7 cellular contexts compared by ENCODE assay signal in genomic region chr13:20136781-20137703, GRCh38. TPM values are rescaled to one million over a fixed set of nuclear protein-coding genes. Genes with fewer than 3 reads are reported as not detected.
A peak's percentile ranks its signal among the peaks of the same experiment; 100 is the strongest.
DNase-seq lines count a peak whose midpoint lies in the region; ATAC-seq, FAIRE-seq and TF ChIP-seq lines count a peak whose summit lies in the region.

No MANE protein-coding gene starts in this region.

- no peak overlapping the region for H3K4ac ChIP-seq in H1 (replicated peaks; ENCODE audit: insufficient read length, low read depth, low read length)

- no peak overlapping the region for H4K5ac ChIP-seq in H1 (ENCODE audit: insufficient read length, low read depth, low read length)

- H3K4me3 ChIP-seq in RWPE2 (ENCODE audit: severe bottlenecking) (no peak overlapping the region), H1 (ENCODE audit: extremely low read depth in 1 of 4, insufficient read depth in 2 of 4, low read depth in 3 of 4, low read length in 4 of 4) (peak overlapping the region in 1 of 4 experiments; percentile 44; a peak in 1 of 8 replicates), psoas muscle (peak overlapping the region; percentile 21)

- no peaks in the 10 kb centered on the region for H3K79me2 ChIP-seq in H1 (ENCODE audit: control insufficient read depth in 1 of 2, insufficient read depth in 2 of 2, low read length in 2 of 2)

- H3K14ac ChIP-seq in H1 (ENCODE audit: insufficient read length): no peak overlapping the region

- intact Hi-C loops in psoas muscle (cut with DNase I): no loop called here
- intact Hi-C loops in Right ventricle myocardium superior (cut with DNase I): no loop called here

- POLR2A ChIA-PET in H1 (lab: Charles Lee; ENCODE audit: partially characterized antibody): no interaction called here

- TF ChIP-seq POLR2A in H1 (IDR thresholded peaks at IDR 0.05; ENCODE audit: control extremely low read depth in 1 of 2, low read depth in 2 of 2, low read length in 2 of 2): no peak

- no peak overlapping the region for H4K91ac ChIP-seq in H1 (replicated peaks; ENCODE audit: insufficient read length, low read length)

- peak; percentile 29; the same call in 1 of the 3 replicates for ATAC-seq in RWPE2 (ENCODE audit: low read depth)
- peak in 2 of 4 donors; percentile 58 to 67 for ATAC-seq in psoas muscle
- no peak for ATAC-seq in Right ventricle myocardium superior (ENCODE audit: poor library complexity)
- ATAC-seq in HG03342 (IDR thresholded peaks at IDR 0.05; ENCODE audit: unreplicated experiment): no peak

- WGBS in H1 (ENCODE audit: extremely low coverage in 1 of 2, insufficient coverage in 1 of 2, insufficient read length in 1 of 2, insufficient replicate concordance in 2 of 2, low coverage in 1 of 2, low lambda C conversion rate in 2 of 2, missing lambda C conversion rate in 1 of 2), 2 experiments: 46% methylated on average over 43 of the region's 56 CpGs; no CpG with 5 or more reads in 1 of the 2 experiments
- WGBS in psoas muscle, 3 donors: 30 to 37% (median 31%) methylated on average over 49 to 56 of the region's 56 CpGs

- no peak overlapping the region for H2BK120ac ChIP-seq in H1 (replicated peaks; ENCODE audit: low read depth, low read length)

- H3K9ac ChIP-seq in H1 (replicated peaks in 1 of 4; ENCODE audit: extremely low read depth in 1 of 4, low read depth in 3 of 4, low read length in 3 of 4): no peak overlapping the region

- no peak for TF ChIP-seq EP300 in H1 (IDR thresholded peaks at IDR 0.05; ENCODE audit: borderline replicate concordance in 1 of 2, low read depth in 2 of 2, low read length in 2 of 2)

- no peaks in the 10 kb centered on the region for H3K23me2 ChIP-seq in H1 (ENCODE audit: low read depth, low read length)

- H2BK15ac ChIP-seq in H1 (ENCODE audit: low read length): no peak overlapping the region

- no peaks in the 10 kb centered on the region for H3K36me3 ChIP-seq in RWPE2 (ENCODE audit: low read depth)
- no peaks in the 10 kb centered on the region for H3K36me3 ChIP-seq in H1 (ENCODE audit: control insufficient read depth in 2 of 4, insufficient read depth in 4 of 4, low read length in 3 of 4)
- no peaks in the 10 kb centered on the region for H3K36me3 ChIP-seq in psoas muscle (ENCODE audit: insufficient read depth in 1 of 2, low read depth in 1 of 2)

- no peak overlapping the region for H2BK20ac ChIP-seq in H1 (ENCODE audit: low read length)

- H2BK5ac ChIP-seq in H1 (ENCODE audit: low read depth, low read length): no peak overlapping the region

- DNase-seq in GM19240 (ENCODE audit: insufficient read length, low spot score) (peak; percentile 41), RWPE2 (ENCODE audit: low spot score) (no peak), H1 (ENCODE audit: low read depth in 1 of 2, low spot score in 2 of 2) (peak in 1 of 2 experiments; percentile 85), psoas muscle (no peak), UCSD-AML1 (lab: John Stamatoyannopoulos, UW; ENCODE audit: unreplicated experiment) (no peak), Right ventricle myocardium superior (no peak)

- no peaks in the 10 kb centered on the region for H4K20me1 ChIP-seq in H1 (replicated peaks in 1 of 2; ENCODE audit: control insufficient read depth in 1 of 2, insufficient read depth in 2 of 2, low read length in 2 of 2)

- peak overlapping the region; percentile 7 for H4K8ac ChIP-seq in H1 (ENCODE audit: extremely low read depth, insufficient read depth, low read length)

- H3K9me3 ChIP-seq in RWPE2 (ENCODE audit: severe bottlenecking) (no peaks in the 10 kb centered on the region), H1 (ENCODE audit: insufficient read depth in 2 of 2, low read depth in 1 of 2, low read length in 1 of 2) (no peaks in the 10 kb centered on the region), psoas muscle (no peaks in the 10 kb centered on the region)

- H3K4me1 ChIP-seq in RWPE2 (ENCODE audit: insufficient read depth, poor library complexity, severe bottlenecking): no peaks in the 10 kb centered on the region
- H3K4me1 ChIP-seq in H1 (replicated peaks in 1 of 4; ENCODE audit: control insufficient read depth in 3 of 4, insufficient read depth in 4 of 4, low read length in 3 of 4): no peaks in the 10 kb centered on the region
- peaks cover 15% of the 10 kb centered on the region for H3K4me1 ChIP-seq in psoas muscle

- no peak overlapping the region for H2BK12ac ChIP-seq in H1 (ENCODE audit: low read depth, low read length)

- no peak overlapping the region for H3K56ac ChIP-seq in H1 (replicated peaks; ENCODE audit: insufficient read length, low read depth, low read length)

- H2AFZ ChIP-seq in H1 (ENCODE audit: low read length): no peak overlapping the region

- FAIRE-seq in H1 (lab: Jason Lieb, UNC): no peak

- peak; percentile 39 to 55; a peak in 3 of 4 replicates for TF ChIP-seq RAD21 in H1 (IDR thresholded peaks at IDR 0.05 in 1 of 2, conservative IDR thresholded peaks at IDR 0.05 in 1 of 2; ENCODE audit: low read depth in 2 of 2, low read length in 2 of 2)

- H3K18ac ChIP-seq in H1 (ENCODE audit: extremely low read depth, low read length): no peak overlapping the region

- H3K4me2 ChIP-seq in H1 (ENCODE audit: insufficient read depth in 1 of 2, low read depth in 2 of 2, low read length in 2 of 2): peak overlapping the region; percentile 24 to 48; a peak in 3 of 4 replicates

- H2AK5ac ChIP-seq in H1 (ENCODE audit: low read depth, low read length): no peak overlapping the region

- CTCF ChIA-PET in H1 (lab: Charles Lee; ENCODE audit: partially characterized antibody): interaction anchor here (0.6 to 1.8 kb wide), 10 partner anchors 9 to 972 kb away, joined by 3 to 11 read pairs (median 4); partner anchors contain the start of gene GJA3

- no peaks in the 10 kb centered on the region for H3K79me1 ChIP-seq in H1 (ENCODE audit: low read depth, low read length)

- TF ChIP-seq CTCF in RWPE2 (IDR thresholded peaks at IDR 0.05; ENCODE audit: poor library complexity, severe bottlenecking) (peak; percentile 39), H1 (IDR thresholded peaks at IDR 0.05; ENCODE audit: control extremely low read depth in 1 of 3, insufficient read depth in 1 of 3, low read depth in 1 of 3, low read length in 3 of 3) (peak; percentile 59 to 70 (median 68)), psoas muscle (IDR thresholded peaks at IDR 0.05) (peak; percentile 6)

- H3K27me3 ChIP-seq in RWPE2 (ENCODE audit: insufficient read depth, poor library complexity, severe bottlenecking) (peaks cover 41% of the 10 kb centered on the region), H1 (replicated peaks in 1 of 4; ENCODE audit: control insufficient read depth in 3 of 4, extremely low read depth in 1 of 4, insufficient read depth in 3 of 4, low read length in 3 of 4) (peaks cover 0 to 3% (median under 1%) of the 10 kb centered on the region in 4 experiments; a peak in 3 of 7 replicates), psoas muscle (ENCODE audit: insufficient read depth in 3 of 3, low read length in 2 of 3) (peaks cover 0 to 70% (median 2%) of the 10 kb centered on the region in 3 donors)

- H3K27ac ChIP-seq in RWPE2 (ENCODE audit: poor library complexity, severe bottlenecking): no peak overlapping the region
- no peak overlapping the region for H3K27ac ChIP-seq in H1 (ENCODE audit: low read depth, low read length)
- H3K27ac ChIP-seq in psoas muscle: no peak overlapping the region

- no peak overlapping the region for H3K23ac ChIP-seq in H1 (ENCODE audit: insufficient read length)

TF ChIP-seq in H1, 55 proteins besides CTCF, POLR2A, EP300 and RAD21:
- 0 out of 2 replicates have a peak, but pooled peaks have one; percentile 43 for TF ChIP-seq GABPA (IDR thresholded peaks at IDR 0.05; ENCODE audit: borderline replicate concordance, insufficient read depth, low read length)
- no peak for TF ChIP-seq RXRA (IDR thresholded peaks at IDR 0.05; ENCODE audit: insufficient read depth, low read depth, low read length)
- TF ChIP-seq CHD2 (IDR thresholded peaks at IDR 0.05; ENCODE audit: low read length): no peak

RNA-seq across cellular contexts. Expression of gene GJA3, which starts 23.8 kb away (rescaled TPM):
- total RNA-seq in H1 (2021; fragmentation: NEBNext Ultra II Directional; extraction: Animal tissue kit (Norgen Biotek cat#: 25700)): 0.48 and 0.60 TPM in 2 replicates
- polyA plus RNA-seq in H1 (2011; rRNA removed) (0.12 and 0.16 TPM in 2 replicates), psoas muscle (under 1 TPM in 1 of 3 donors, not detected in 2; 0.01 TPM)
- 0.22 TPM for polyA plus RNA-seq in H1 (2011; cell fraction: cytosol; rRNA removed)
- 0.19 TPM for polyA plus RNA-seq in H1 (2011; cell fraction: nucleus; rRNA removed)
- polyA plus RNA-seq in H1 (2012, experiment 1 of 2): 0.29 to 0.37 TPM (median 0.35 TPM) in 4 replicates
- polyA plus RNA-seq in H1 (2012, experiment 2 of 2): 0.14 TPM
- polyA plus RNA-seq in H1 (2013, experiment 1 of 2): 0.49 TPM
- 0.63 TPM for polyA plus RNA-seq in H1 (2013, experiment 2 of 2)
- polyA minus RNA-seq in H1 (2011; rRNA and poly(A)+ RNA removed): 0.25 and 0.29 TPM in 2 replicates
- not detected for polyA minus RNA-seq in H1 (2011; cell fraction: cytosol; rRNA and poly(A)+ RNA removed)
- 0.30 TPM for polyA minus RNA-seq in H1 (2011; cell fraction: nucleus; rRNA and poly(A)+ RNA removed)
- total RNA-seq in psoas muscle (under 1 TPM in 1 of 4 donors, not detected in 3; 0.06 TPM), Right ventricle myocardium superior (13.9 TPM)

RNA-seq across cellular contexts. Expression of gene GJB2, which starts 55.7 kb away (rescaled TPM):
- total RNA-seq in H1 (2021; fragmentation: NEBNext Ultra II Directional; extraction: Animal tissue kit (Norgen Biotek cat#: 25700)): 0.17 and 0.20 TPM in 2 replicates
- polyA plus RNA-seq in H1 (2011; rRNA removed) (0.11 and 0.21 TPM in 2 replicates), psoas muscle (under 1 TPM; 0.07 to 0.47 (median 0.26) TPM)
- polyA plus RNA-seq in H1 (2011; cell fraction: cytosol; rRNA removed): 0.10 TPM
- 0.04 TPM for polyA plus RNA-seq in H1 (2011; cell fraction: nucleus; rRNA removed)
- 0.19 to 0.29 TPM (median 0.28 TPM) in 4 replicates for polyA plus RNA-seq in H1 (2012, experiment 1 of 2)
- 0.16 TPM for polyA plus RNA-seq in H1 (2012, experiment 2 of 2)
- polyA plus RNA-seq in H1 (2013, experiment 1 of 2): 0.32 TPM
- polyA plus RNA-seq in H1 (2013, experiment 2 of 2): 0.39 TPM
- 0.15 and 0.22 TPM in 2 replicates for polyA minus RNA-seq in H1 (2011; rRNA and poly(A)+ RNA removed)
- polyA minus RNA-seq in H1 (2011; cell fraction: cytosol; rRNA and poly(A)+ RNA removed): not detected
- polyA minus RNA-seq in H1 (2011; cell fraction: nucleus; rRNA and poly(A)+ RNA removed): 0.30 TPM
- total RNA-seq in psoas muscle (under 1 TPM in 2 of 4 donors, not detected in 2; 0.11 to 0.26 TPM), Right ventricle myocardium superior (0.38 TPM)

Comparison
In these comparisons a context has a peak if more than half of its experiments do, and no peak if none do; other contexts are left out.
1. CTCF ChIP-seq: peak in every context shown above with its lines; median percentile 68 in H1; 39 in RWPE2; 6 in psoas muscle.